In the genomic region with DNA sequence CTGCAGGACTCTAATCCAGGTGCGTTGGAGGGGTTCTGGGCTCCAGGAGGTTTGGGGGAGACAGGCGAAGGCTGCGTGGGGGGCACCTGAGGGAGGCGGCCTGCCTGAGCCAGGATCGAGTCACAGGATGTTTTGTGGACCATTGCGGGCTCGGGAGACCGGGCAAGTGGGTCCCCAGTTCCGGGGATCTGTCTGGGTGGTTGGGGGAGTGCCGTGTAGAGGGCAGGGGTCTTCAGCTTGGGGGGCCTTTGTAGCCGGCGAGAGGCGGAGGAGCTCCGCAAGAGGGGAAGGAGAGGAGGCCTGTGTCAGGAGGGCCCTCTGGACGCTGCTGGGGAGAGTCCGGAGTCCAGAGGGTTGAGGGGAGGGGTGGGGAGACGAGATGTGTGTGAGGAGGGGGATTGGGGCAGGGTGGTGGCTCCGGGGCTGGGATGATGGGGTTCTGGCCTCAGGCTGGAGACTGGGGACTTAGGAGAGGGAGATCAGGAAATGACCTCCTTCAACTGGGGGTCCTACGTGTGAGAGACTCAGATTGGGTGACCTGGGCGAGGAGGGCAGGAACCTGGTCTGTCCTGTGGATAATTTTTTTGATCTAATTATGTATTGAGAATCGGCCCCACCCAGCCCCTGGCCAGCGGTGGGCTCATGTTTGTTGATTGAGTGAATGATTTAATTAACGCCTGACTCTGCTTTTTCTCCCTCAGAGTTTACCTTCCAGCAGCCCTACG, we compare ENCODE assay signal across 8 cellular contexts. TPM values are rescaled to one million over a fixed set of nuclear protein-coding genes. Genes with fewer than 3 reads are reported as not detected.
DNase-seq lines count a peak whose midpoint lies in the region; ATAC-seq and TF ChIP-seq lines count a peak whose summit lies in the region.

No MANE protein-coding gene starts in this region.

- no peak overlapping the region; the same call in 1 of the 2 replicates for H3K27ac ChIP-seq in HEK293 (ENCODE audit: extremely low read depth, low read depth, low read length)

- H3K9me3 ChIP-seq in HEK293 (ENCODE audit: control insufficient read depth, insufficient read depth, low read depth, low read length): no peaks in the 10 kb centered on the region

- peak overlapping the region; percentile 59 for H3K4me3 Mint-ChIP-seq in activated B cell treated with CpG ODN at 0.5 μM for 24 hours
- peak overlapping the region; percentile 66 for H3K4me3 Mint-ChIP-seq in stimulated activated effector memory CD8-positive, alpha-beta T cell treated with anti-CD3 and anti-CD28 coated beads, Interleukin-12 subunit alpha, Interleukin-12 subunit beta, amount 100 ng/mL, for 72 hours

- peaks cover 24% of the 10 kb centered on the region for H3K4me1 Mint-ChIP-seq in activated B cell treated with CpG ODN at 0.5 μM for 24 hours
- peaks cover 22% of the 10 kb centered on the region for H3K4me1 Mint-ChIP-seq in stimulated activated effector memory CD8-positive, alpha-beta T cell treated with anti-CD3 and anti-CD28 coated beads, Interleukin-12 subunit alpha, Interleukin-12 subunit beta, amount 100 ng/mL, for 72 hours

- H3K27ac Mint-ChIP-seq in activated B cell treated with CpG ODN at 0.5 μM for 24 hours: peak overlapping the region; percentile 30
- peak overlapping the region; percentile 84 for H3K27ac Mint-ChIP-seq in stimulated activated effector memory CD8-positive, alpha-beta T cell treated with anti-CD3 and anti-CD28 coated beads, Interleukin-12 subunit alpha, Interleukin-12 subunit beta, amount 100 ng/mL, for 72 hours

- no peaks in the 10 kb centered on the region for H3K27me3 Mint-ChIP-seq in activated B cell treated with CpG ODN at 0.5 μM for 24 hours

- no peak for TF ChIP-seq CTCF in HEK293 (tag by site-specific recombination; IDR thresholded peaks at IDR 0.05)
- no peak for TF ChIP-seq CTCF in activated B cell treated with CpG ODN at 0.5 μM for 24 hours (IDR thresholded peaks at IDR 0.05)

- no peaks in the 10 kb centered on the region for H3K36me3 Mint-ChIP-seq in activated B cell treated with CpG ODN at 0.5 μM for 24 hours (ENCODE audit: low read depth)
- H3K36me3 Mint-ChIP-seq in stimulated activated effector memory CD8-positive, alpha-beta T cell treated with anti-CD3 and anti-CD28 coated beads, Interleukin-12 subunit alpha, Interleukin-12 subunit beta, amount 100 ng/mL, for 72 hours: peaks cover 7% of the 10 kb centered on the region

- DNase-seq in activated B cell treated with CpG ODN at 0.5 μM for 24 hours (no peak), GDM1 (lab: John Stamatoyannopoulos, UW) (no peak), cerebellum (ENCODE audit: low spot score) (no peak), NCI-H2196 (lab: John Stamatoyannopoulos, UW; ENCODE audit: unreplicated experiment) (no peak)
- no peak for DNase-seq in stimulated activated effector memory CD8-positive, alpha-beta T cell treated with anti-CD3 and anti-CD28 coated beads, Interleukin-12 subunit alpha, Interleukin-12 subunit beta, amount 100 ng/mL, for 72 hours (ENCODE audit: low spot score in 2 of 2)

- ATAC-seq in activated B cell treated with CpG ODN at 0.5 μM for 24 hours (ENCODE audit: low read depth): no peak
- ATAC-seq in stimulated activated effector memory CD8-positive, alpha-beta T cell treated with anti-CD3 and anti-CD28 coated beads, Interleukin-12 subunit alpha, Interleukin-12 subunit beta, amount 100 ng/mL, for 72 hours: peak; percentile 3
- no peak for ATAC-seq in GM21717 (IDR thresholded peaks at IDR 0.05; ENCODE audit: unreplicated experiment)

- intact Hi-C loops in activated B cell treated with CpG ODN at 0.5 μM for 24 hours (cut with micrococcal nuclease): loop anchor here (2.0 kb wide), 1 partner anchor 58 kb away; no protein-coding TSS in a partner anchor

- H3K4me3 ChIP-seq in HEK293 (ENCODE audit: low read depth, low read length): peak overlapping the region; percentile 35
- H3K4me3 ChIP-seq in iPS-11a (ENCODE audit: low read depth, low read length): peak overlapping the region; percentile 53

- H3K4me1 ChIP-seq in HEK293 (ENCODE audit: control insufficient read depth, insufficient read depth, low read length): peaks cover 2% of the 10 kb centered on the region; the same call in 1 of the 2 replicates

- H3K9me3 Mint-ChIP-seq in activated B cell treated with CpG ODN at 0.5 μM for 24 hours: no peaks in the 10 kb centered on the region
- no peaks in the 10 kb centered on the region for H3K9me3 Mint-ChIP-seq in stimulated activated effector memory CD8-positive, alpha-beta T cell treated with anti-CD3 and anti-CD28 coated beads, Interleukin-12 subunit alpha, Interleukin-12 subunit beta, amount 100 ng/mL, for 72 hours

- peaks cover 0 to 34% of the 10 kb centered on the region in 2 experiments; a peak in 1 of 3 replicates for H3K36me3 ChIP-seq in HEK293 (ENCODE audit: control insufficient read depth in 2 of 2, insufficient read depth in 1 of 2, low read length in 2 of 2)

- POLR2A ChIA-PET in HEK293 (lab: Yijun Ruan, JAX) (interaction anchor here (0.5 to 1.3 kb wide), 7 partner anchors 11 to 164 kb away, joined by 3 read pairs; a partner anchor contains a TSS), activated B cell treated with CpG ODN at 0.5 μM for 24 hours (lab: Charles Lee) (interaction anchor here (0.5 to 0.9 kb wide), 6 partner anchors 13 to 88 kb away, joined by 3 to 8 read pairs (median 4); no protein-coding TSS in a partner anchor)

- CTCF ChIA-PET in HEK293 (lab: Yijun Ruan, JAX): interaction anchor here (0.6 to 8.3 kb wide), 5 partner anchors 19 to 142 kb away, joined by 3 to 220 read pairs (median 6); no protein-coding TSS in a partner anchor
- CTCF ChIA-PET in activated B cell treated with CpG ODN at 0.5 μM for 24 hours (lab: Charles Lee): interaction anchor here (1.6 to 12.6 kb wide), 2 partner anchors 63 to 87 kb away, joined by 3 to 346 read pairs; no protein-coding TSS in a partner anchor

TF ChIP-seq in HEK293, 187 proteins besides CTCF, POLR2A, EP300 and RAD21 (continues in another document):
- TF ChIP-seq ZNF768 (tag by site-specific recombination; IDR thresholded peaks at IDR 0.05) (no peak), ZNF747 (tag by site-specific recombination; IDR thresholded peaks at IDR 0.05) (no peak), GLIS1 (tag by site-specific recombination; IDR thresholded peaks at IDR 0.05) (peak; percentile 54), ZNF416 (tag by site-specific recombination; IDR thresholded peaks at IDR 0.05) (no peak), ZBTB8A (tag by site-specific recombination; IDR thresholded peaks at IDR 0.05) (no peak; the same call in 1 of the 2 replicates), KLF16 (tag by site-specific recombination; IDR thresholded peaks at IDR 0.05) (0 out of 2 replicates have a peak, but pooled peaks have one; percentile 75), ZNF558 (tag by site-specific recombination; IDR thresholded peaks at IDR 0.05) (no peak), ZFP3 (tag by site-specific recombination; IDR thresholded peaks at IDR 0.05; ENCODE audit: low read depth) (no peak), ZNF548 (tag by site-specific recombination; IDR thresholded peaks at IDR 0.05) (no peak)
- TF ChIP-seq, protein P1, sequence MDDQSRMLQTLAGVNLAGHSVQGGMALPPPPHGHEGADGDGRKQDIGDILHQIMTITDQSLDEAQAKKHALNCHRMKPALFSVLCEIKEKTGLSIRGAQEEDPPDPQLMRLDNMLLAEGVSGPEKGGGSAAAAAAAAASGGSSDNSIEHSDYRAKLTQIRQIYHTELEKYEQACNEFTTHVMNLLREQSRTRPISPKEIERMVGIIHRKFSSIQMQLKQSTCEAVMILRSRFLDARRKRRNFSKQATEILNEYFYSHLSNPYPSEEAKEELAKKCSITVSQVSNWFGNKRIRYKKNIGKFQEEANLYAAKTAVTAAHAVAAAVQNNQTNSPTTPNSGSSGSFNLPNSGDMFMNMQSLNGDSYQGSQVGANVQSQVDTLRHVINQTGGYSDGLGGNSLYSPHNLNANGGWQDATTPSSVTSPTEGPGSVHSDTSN (CRISPR knock-in tag; IDR thresholded peaks at IDR 0.05): 0 out of 2 replicates have a peak, but pooled peaks have one; percentile 60
- TF ChIP-seq, protein P2, sequence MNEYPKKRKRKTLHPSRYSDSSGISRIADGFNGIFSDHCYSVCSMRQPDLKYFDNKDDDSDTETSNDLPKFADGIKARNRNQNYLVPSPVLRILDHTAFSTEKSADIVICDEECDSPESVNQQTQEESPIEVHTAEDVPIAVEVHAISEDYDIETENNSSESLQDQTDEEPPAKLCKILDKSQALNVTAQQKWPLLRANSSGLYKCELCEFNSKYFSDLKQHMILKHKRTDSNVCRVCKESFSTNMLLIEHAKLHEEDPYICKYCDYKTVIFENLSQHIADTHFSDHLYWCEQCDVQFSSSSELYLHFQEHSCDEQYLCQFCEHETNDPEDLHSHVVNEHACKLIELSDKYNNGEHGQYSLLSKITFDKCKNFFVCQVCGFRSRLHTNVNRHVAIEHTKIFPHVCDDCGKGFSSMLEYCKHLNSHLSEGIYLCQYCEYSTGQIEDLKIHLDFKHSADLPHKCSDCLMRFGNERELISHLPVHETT (tag by site-specific recombination; IDR thresholded peaks at IDR 0.05): peak; percentile 38; the same call in 1 of the 2 replicates
- TF ChIP-seq, protein P3, sequence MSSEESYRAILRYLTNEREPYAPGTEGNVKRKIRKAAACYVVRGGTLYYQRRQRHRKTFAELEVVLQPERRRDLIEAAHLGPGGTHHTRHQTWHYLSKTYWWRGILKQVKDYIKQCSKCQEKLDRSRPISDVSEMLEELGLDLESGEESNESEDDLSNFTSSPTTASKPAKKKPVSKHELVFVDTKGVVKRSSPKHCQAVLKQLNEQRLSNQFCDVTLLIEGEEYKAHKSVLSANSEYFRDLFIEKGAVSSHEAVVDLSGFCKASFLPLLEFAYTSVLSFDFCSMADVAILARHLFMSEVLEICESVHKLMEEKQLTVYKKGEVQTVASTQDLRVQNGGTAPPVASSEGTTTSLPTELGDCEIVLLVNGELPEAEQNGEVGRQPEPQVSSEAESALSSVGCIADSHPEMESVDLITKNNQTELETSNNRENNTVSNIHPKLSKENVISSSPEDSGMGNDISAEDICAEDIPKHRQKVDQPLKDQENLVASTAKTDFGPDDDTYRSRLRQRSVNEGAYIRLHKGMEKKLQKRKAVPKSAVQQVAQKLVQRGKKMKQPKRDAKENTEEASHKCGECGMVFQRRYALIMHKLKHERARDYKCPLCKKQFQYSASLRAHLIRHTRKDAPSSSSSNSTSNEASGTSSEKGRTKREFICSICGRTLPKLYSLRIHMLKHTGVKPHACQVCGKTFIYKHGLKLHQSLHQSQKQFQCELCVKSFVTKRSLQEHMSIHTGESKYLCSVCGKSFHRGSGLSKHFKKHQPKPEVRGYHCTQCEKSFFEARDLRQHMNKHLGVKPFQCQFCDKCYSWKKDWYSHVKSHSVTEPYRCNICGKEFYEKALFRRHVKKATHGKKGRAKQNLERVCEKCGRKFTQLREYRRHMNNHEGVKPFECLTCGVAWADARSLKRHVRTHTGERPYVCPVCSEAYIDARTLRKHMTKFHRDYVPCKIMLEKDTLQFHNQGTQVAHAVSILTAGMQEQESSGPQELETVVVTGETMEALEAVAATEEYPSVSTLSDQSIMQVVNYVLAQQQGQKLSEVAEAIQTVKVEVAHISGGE (tag by site-specific recombination; conservative IDR thresholded peaks at IDR 0.05; ENCODE audit: low read depth): no peak

RNA-seq across cellular contexts. Expression of a gene that starts 0.5 kb away (rescaled TPM):
- total RNA-seq in activated B cell treated with CpG ODN at 0.5 μM for 24 hours: 0.61 and 0.67 TPM in 2 replicates
- total RNA-seq in cerebellum: 0.27 TPM

RNA-seq across cellular contexts. Expression of a gene that starts 47.1 kb away (rescaled TPM):
- total RNA-seq in activated B cell treated with CpG ODN at 0.5 μM for 24 hours (56.5 and 56.6 TPM in 2 replicates), cerebellum (49.5 TPM)
